In genomic region chr15:99014803-99015676, GRCh38 we compare ENCODE assay signal across 8 cellular contexts. TPM values are rescaled to one million over a fixed set of nuclear protein-coding genes. Genes with fewer than 3 reads are reported as not detected.
DNase-seq lines count a peak whose midpoint lies in the region; ATAC-seq, FAIRE-seq and TF ChIP-seq lines count a peak whose summit lies in the region.

No MANE protein-coding gene starts in this region.

- H3K27me3 ChIP-seq in SJSA1 (replicated peaks) (no peaks in the 10 kb centered on the region), bronchial epithelial cell (ENCODE audit: control insufficient read depth, insufficient read depth, low read length) (peaks cover 2% of the 10 kb centered on the region)

- no peak for TF ChIP-seq CTCF in bronchial epithelial cell (IDR thresholded peaks at IDR 0.05; ENCODE audit: insufficient read depth, low read length, severe bottlenecking)

- ATAC-seq in GM21367 (IDR thresholded peaks at IDR 0.05; ENCODE audit: unreplicated experiment) (peak; percentile 89), HG03558 (IDR thresholded peaks at IDR 0.05; ENCODE audit: extremely low read depth, unreplicated experiment) (peak; percentile 86)

- H3K27ac ChIP-seq in SJSA1: peak overlapping the region; percentile 47

- H3K36me3 ChIP-seq in SJSA1 (no peaks in the 10 kb centered on the region), bronchial epithelial cell (ENCODE audit: control insufficient read depth, insufficient read depth, low read length) (no peaks in the 10 kb centered on the region)

- peak overlapping the region; percentile 48 for H3K4me3 ChIP-seq in SJSA1
- peak overlapping the region; percentile 44 for H3K4me3 ChIP-seq in bronchial epithelial cell (ENCODE audit: low read depth, low read length)

- peaks cover 48% of the 10 kb centered on the region for H3K4me1 ChIP-seq in SJSA1 (replicated peaks)

- FAIRE-seq in bronchial epithelial cell (lab: Jason Lieb, UNC): no peak

- H3K9me3 ChIP-seq in SJSA1 (replicated peaks): no peaks in the 10 kb centered on the region

- DNase-seq in ELR (ENCODE audit: low read depth) (peak; percentile 71), SJSA1 (ENCODE audit: low read depth in 1 of 2, low spot score in 2 of 2) (peak; percentile 68 to 70), bronchial epithelial cell (ENCODE audit: low read depth) (peak; percentile 63), left kidney (ENCODE audit: low read depth, low spot score) (peak; percentile 95), putamen (ENCODE audit: low spot score) (no peak)
- peak; percentile 11 for DNase-seq in stimulated activated CD8-positive, alpha-beta memory T cell treated with anti-CD3 and anti-CD28 coated beads, Interleukin-12 subunit alpha, Interleukin-12 subunit beta, amount 100 ng/mL, for 24 hours (ENCODE audit: extremely low read depth)

RNA-seq across cellular contexts. Expression of gene PGPEP1L, which starts 7.4 kb away (rescaled TPM):
- not detected in 2 replicates for total RNA-seq in SJSA1 (2014; rRNA removed; shearing (Covaris generic))
- not detected in 2 replicates for total RNA-seq in bronchial epithelial cell
